Comparison of ENCODE assay signal across 10 cellular contexts in the genomic region with DNA sequence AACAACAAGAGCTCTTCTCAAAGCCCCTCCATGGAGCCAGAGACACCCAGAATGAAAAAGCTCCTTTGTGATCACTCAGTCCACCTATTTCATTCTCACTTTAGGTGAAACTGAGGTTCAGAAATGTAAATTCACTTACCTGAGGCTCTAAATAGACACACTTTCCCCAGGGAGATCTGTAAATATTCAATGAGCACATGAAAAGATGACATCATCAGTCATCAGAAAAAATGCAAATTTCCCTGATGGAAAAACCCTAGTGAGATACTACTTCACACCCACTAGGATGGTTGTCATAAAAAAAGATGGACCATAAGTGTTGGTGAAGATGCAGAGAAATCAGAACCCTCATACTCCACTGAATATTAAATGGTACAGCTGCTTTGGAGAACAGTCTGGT.
"Had no signal": no experiment of that assay in that cellular context is flagged by ENCODE, and none has a peak within 500 bp of the region (broad histone marks: within the 10 kb centered on the region; RNA-seq: fewer than 3 reads in every experiment).

No MANE protein-coding gene starts in this region.

- FAIRE-seq: H1, H54 had no signal

- DNase-seq: H9, HCEC 1CT, HFFc6, IMR-90, KBM-7 had no signal

- H3K27ac ChIP-seq: HL-60, KMS-11 had no signal

- H3K4me3 ChIP-seq: GM23338 had no signal

- H3K9ac ChIP-seq: KMS-11 had no signal

- H3K4me2 ChIP-seq: GM23338, KMS-11 had no signal

- ATAC-seq: GM23338 had no signal

- H2AFZ ChIP-seq: GM23338 had no signal
